Comparison of ENCODE assay signal across 23 cellular contexts in genomic region chr11:18472587-18472986, GRCh38. TPM values are rescaled to one million over a fixed set of nuclear protein-coding genes. Genes with fewer than 3 reads are reported as not detected.
DNase-seq lines count a peak whose midpoint lies in the region; ATAC-seq, FAIRE-seq and TF ChIP-seq lines count a peak whose summit lies in the region.
"Had no signal": no experiment of that assay in that cellular context is flagged by ENCODE, and none has a peak within 500 bp of the region (broad histone marks: within the 10 kb centered on the region; RNA-seq: fewer than 3 reads in every experiment).

No MANE protein-coding gene starts in this region.

- H3K36me3 ChIP-seq in left lung: peaks cover 0 to 39% of the 10 kb centered on the region in 2 donors

- H3K9me3 ChIP-seq in left lung: no peaks in the 10 kb centered on the region
- H3K9me3 ChIP-seq: A549; BLaER1 treated with 17β-estradiol and CSF1 and Interleukin-3, amounts not matched to agents 10 nM and 100 nM; Caco-2 had no signal

- intact Hi-C loops in left lung (cut with DNase I): no loop called here
- intact Hi-C loops in activated T-helper 2 cell treated with anti-CD3 and anti-CD28 coated beads, Interferon-gamma antibody, Interleukin-2, Interleukin-4, amounts not matched to agents 10 μg/mL and 5 μg/mL and 100 μg/mL, durations not matched to agents 14 hours and 24 hours and 36 hours (cut with micrococcal nuclease): no loop called here

- TF ChIP-seq CTCF in left lung (IDR thresholded peaks at IDR 0.05): no peak

- no peaks in the 10 kb centered on the region for H3K27me3 ChIP-seq in left lung
- H3K27me3 ChIP-seq: BLaER1 treated with 17β-estradiol and CSF1 and Interleukin-3, amounts not matched to agents 10 nM and 100 nM had no signal

- ATAC-seq in left lung: peak; percentile 68
- ATAC-seq in GM18870 (IDR thresholded peaks at IDR 0.05; ENCODE audit: unreplicated experiment): no peak
- ATAC-seq: A549; CD8-positive, alpha-beta T cell had no signal

- peak overlapping the region in 1 of 2 donors; percentile 28 for H3K27ac ChIP-seq in left lung
- H3K27ac ChIP-seq: 22Rv1; A549; BLaER1 treated with 17β-estradiol and CSF1 and Interleukin-3, amounts not matched to agents 10 nM and 100 nM; C4-2B had no signal

- DNase-seq in left lung: no peak
- DNase-seq in stimulated activated CD4-positive, alpha-beta T cell treated with anti-CD3 and anti-CD28 coated beads, Interleukin-15, amount 100 ng/mL, for 24 hours: no peak
- no peak for DNase-seq in activated T-helper 2 cell treated with anti-CD3 and anti-CD28 coated beads, Interferon-gamma antibody, Interleukin-2, Interleukin-4, amounts not matched to agents 10 μg/mL and 5 μg/mL and 100 μg/mL, durations not matched to agents 14 hours and 24 hours and 36 hours (ENCODE audit: low spot score)
- DNase-seq: AML-193; Caco-2; Calu3; CD4-positive, alpha-beta T cell; CD8-positive, alpha-beta T cell; DMS79 treated with DMSO at 0.1 percent for 48 hours; GDM1 had no signal

- H3K36me3 Mint-ChIP-seq in activated T-helper 2 cell treated with anti-CD3 and anti-CD28 coated beads, Interferon-gamma antibody, Interleukin-2, Interleukin-4, amounts not matched to agents 10 μg/mL and 5 μg/mL and 100 μg/mL, durations not matched to agents 14 hours and 24 hours and 36 hours (ENCODE audit: low read depth): peaks cover 25% of the 10 kb centered on the region

- FAIRE-seq in G401.6 (lab: Jason Lieb, UNC): peak; percentile 36
- FAIRE-seq in TTC549 (lab: Jason Lieb, UNC): peak; percentile 32
- FAIRE-seq: D721Med, GM18507, GM19239 had no signal

- H3K4me3 ChIP-seq in left lung: no peak overlapping the region
- H3K4me3 ChIP-seq: A549; BLaER1 treated with 17β-estradiol and CSF1 and Interleukin-3, amounts not matched to agents 10 nM and 100 nM; GM12878 had no signal

- H3K27me3 Mint-ChIP-seq in activated T-helper 2 cell treated with anti-CD3 and anti-CD28 coated beads, Interferon-gamma antibody, Interleukin-2, Interleukin-4, amounts not matched to agents 10 μg/mL and 5 μg/mL and 100 μg/mL, durations not matched to agents 14 hours and 24 hours and 36 hours (ENCODE audit: low read depth): no peaks in the 10 kb centered on the region
- H3K27me3 Mint-ChIP-seq: B cell; CD4-positive, alpha-beta T cell had no signal

- no peaks in the 10 kb centered on the region for H3K4me1 Mint-ChIP-seq in activated T-helper 2 cell treated with anti-CD3 and anti-CD28 coated beads, Interferon-gamma antibody, Interleukin-2, Interleukin-4, amounts not matched to agents 10 μg/mL and 5 μg/mL and 100 μg/mL, durations not matched to agents 14 hours and 24 hours and 36 hours (ENCODE audit: low read depth)
- H3K4me1 Mint-ChIP-seq: B cell had no signal

- H3K9me3 Mint-ChIP-seq in activated T-helper 2 cell treated with anti-CD3 and anti-CD28 coated beads, Interferon-gamma antibody, Interleukin-2, Interleukin-4, amounts not matched to agents 10 μg/mL and 5 μg/mL and 100 μg/mL, durations not matched to agents 14 hours and 24 hours and 36 hours: no peaks in the 10 kb centered on the region
- H3K9me3 Mint-ChIP-seq: CD4-positive, alpha-beta T cell; CD8-positive, alpha-beta T cell had no signal

- H3K27ac Mint-ChIP-seq in activated T-helper 2 cell treated with anti-CD3 and anti-CD28 coated beads, Interferon-gamma antibody, Interleukin-2, Interleukin-4, amounts not matched to agents 10 μg/mL and 5 μg/mL and 100 μg/mL, durations not matched to agents 14 hours and 24 hours and 36 hours: no peak overlapping the region
- H3K27ac Mint-ChIP-seq: B cell; CD4-positive, alpha-beta T cell; CD8-positive, alpha-beta T cell had no signal

- H3K4me3 Mint-ChIP-seq in activated T-helper 2 cell treated with anti-CD3 and anti-CD28 coated beads, Interferon-gamma antibody, Interleukin-2, Interleukin-4, amounts not matched to agents 10 μg/mL and 5 μg/mL and 100 μg/mL, durations not matched to agents 14 hours and 24 hours and 36 hours (ENCODE audit: low read depth): no peak overlapping the region
- H3K4me3 Mint-ChIP-seq: B cell; CD4-positive, alpha-beta T cell; CD8-positive, alpha-beta T cell had no signal

- no peaks in the 10 kb centered on the region for H3K4me1 ChIP-seq in left lung
- H3K4me1 ChIP-seq: A549 had no signal

RNA-seq across cellular contexts. Expression of gene LDHAL6A, which starts 16.9 kb away (rescaled TPM):
- not detected for total RNA-seq in left lung
- total RNA-seq in activated T-helper 2 cell treated with anti-CD3 and anti-CD28 coated beads, Interferon-gamma antibody, Interleukin-2, Interleukin-4, amounts not matched to agents 10 μg/mL and 5 μg/mL and 100 μg/mL, durations not matched to agents 14 hours and 24 hours and 36 hours: not detected in 2 replicates
- total RNA-seq: A172; Calu3; CD4-positive, alpha-beta T cell; CD8-positive, alpha-beta T cell; GM12878 had no signal

RNA-seq across cellular contexts. Expression of gene TSG101, which starts 54.2 kb away (rescaled TPM):
- total RNA-seq in left lung: 10 to 100 TPM; 50.5 to 52.8 TPM
- total RNA-seq in activated T-helper 2 cell treated with anti-CD3 and anti-CD28 coated beads, Interferon-gamma antibody, Interleukin-2, Interleukin-4, amounts not matched to agents 10 μg/mL and 5 μg/mL and 100 μg/mL, durations not matched to agents 14 hours and 24 hours and 36 hours: 49.5 and 53.3 TPM in 2 replicates
